Comparison of ENCODE assay signal across 15 cellular contexts in the genomic region with DNA sequence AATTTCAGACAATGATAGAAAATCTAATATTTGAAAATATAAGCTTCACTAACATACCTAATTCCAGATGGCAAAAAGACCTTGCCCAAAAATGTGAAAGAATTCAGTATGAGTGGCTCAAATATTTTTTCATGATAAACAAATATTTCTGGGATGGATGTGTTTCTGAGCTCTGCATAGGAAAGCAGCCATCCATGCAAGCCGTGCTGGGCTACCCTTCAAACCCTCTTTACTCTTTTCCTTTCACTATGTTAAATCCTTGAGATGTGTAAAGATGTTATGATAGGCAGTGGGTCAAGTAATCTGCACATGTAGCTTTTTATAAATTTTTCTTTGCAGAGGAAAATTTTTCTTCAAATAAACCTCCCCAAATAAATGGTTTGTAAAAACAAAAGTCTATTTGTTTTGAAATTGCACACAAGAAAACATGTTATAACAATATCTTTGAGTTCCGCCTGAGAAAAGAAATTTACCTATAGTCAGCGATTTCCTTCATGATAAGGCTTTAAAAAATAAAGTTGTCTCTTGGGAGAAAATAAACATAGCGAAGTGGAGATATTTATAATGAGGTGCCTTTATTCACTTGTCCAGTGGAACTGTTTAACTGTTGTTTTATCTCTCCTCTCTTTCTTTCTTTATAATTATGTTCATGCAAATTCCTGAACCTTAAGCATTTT.
"Had no signal": no experiment of that assay in that cellular context is flagged by ENCODE, and none has a peak within 500 bp of the region (broad histone marks: within the 10 kb centered on the region; RNA-seq: fewer than 3 reads in every experiment).

No MANE protein-coding gene starts in this region.

- H3K36me3 ChIP-seq: neural progenitor cell, thoracic aorta, upper lobe of right lung had no signal

- H3K9ac ChIP-seq: neural progenitor cell had no signal

- H3K27ac ChIP-seq: neural progenitor cell, thoracic aorta, upper lobe of right lung had no signal

- H3K4me1 ChIP-seq: upper lobe of right lung had no signal

- H3K9me3 ChIP-seq: thoracic aorta, upper lobe of right lung had no signal

- H3K4me2 ChIP-seq: neural progenitor cell had no signal

- H3K4me3 ChIP-seq: neural progenitor cell, thoracic aorta, upper lobe of right lung had no signal

- ATAC-seq: activated CD8-positive, alpha-beta memory T cell treated with anti-CD3 and anti-CD28 coated beads, Interleukin-2, amount 10 ng/mL, durations not matched to agents 7 days and 5 days; naive thymus-derived CD4-positive, alpha-beta T cell; sciatic nerve; stimulated activated effector memory CD8-positive, alpha-beta T cell treated with anti-CD3 and anti-CD28 coated beads, Interleukin-12 subunit alpha, Interleukin-12 subunit beta, amount 100 ng/mL, for 72 hours; upper lobe of right lung had no signal

- H2AFZ ChIP-seq: neural progenitor cell had no signal

- DNase-seq: activated CD4-positive, alpha-beta memory T cell treated with anti-CD3 and anti-CD28 coated beads, Interleukin-2, amount 10 ng/mL, durations not matched to agents 7 days and 5 days; activated CD4-positive, alpha-beta T cell treated with anti-CD3 and anti-CD28 coated beads for 48 hours; activated CD4-positive, CD25-positive, alpha-beta regulatory T cell; amygdala; mesenchymal stem cell; naive thymus-derived CD4-positive, alpha-beta T cell; stimulated activated CD4-positive, alpha-beta T cell treated with anti-CD3 and anti-CD28 coated beads, Interleukin-4, amount 100 ng/mL, for 24 hours; T-helper 1 cell; T-helper 9 cell; upper lobe of right lung had no signal
